ENCODE assay signal across 34 cellular contexts in the genomic region with DNA sequence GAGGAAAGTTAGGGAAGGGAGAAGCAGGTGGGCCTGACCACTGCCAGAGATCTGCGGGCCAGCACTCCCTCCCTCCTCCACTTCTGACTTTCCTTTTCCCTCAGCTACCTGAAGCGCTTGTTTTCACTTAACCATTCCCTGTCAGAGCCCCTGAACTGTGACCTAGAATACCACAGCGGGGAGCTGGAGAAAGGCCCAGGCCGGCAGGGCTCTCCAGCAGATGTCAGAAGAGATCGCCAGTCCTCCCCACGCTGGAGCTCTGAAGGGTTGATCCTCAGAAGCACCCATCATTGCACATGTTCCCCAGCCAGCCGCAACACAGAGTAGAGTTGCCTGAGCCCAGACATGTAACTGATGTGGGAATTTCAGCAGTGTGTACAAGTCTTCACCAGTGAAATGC. TPM values are rescaled to one million over a fixed set of nuclear protein-coding genes. Genes with fewer than 3 reads are reported as not detected.
"Had no signal": no experiment of that assay in that cellular context is flagged by ENCODE, and none has a peak within 500 bp of the region (broad histone marks: within the 10 kb centered on the region; RNA-seq: fewer than 3 reads in every experiment).

No MANE protein-coding gene starts in this region.

- H3K9me3 Mint-ChIP-seq: activated CD4-positive, alpha-beta memory T cell treated with anti-CD3 and anti-CD28 coated beads for 36 hours; activated T-cell treated with anti-CD3 and anti-CD28 coated beads, Interleukin-2, amount 50 U/mL, for 4 hours; activated T-helper 17 cell treated with anti-CD3 and anti-CD28 coated beads, Interleukin-2, amount 50 U/mL, for 72 hours; mesothelial cell of epicardium; T-helper 1 cell treated with Interleukin-12 subunit alpha and Interleukin-12 subunit beta and Interleukin-4 antibody, amounts not matched to agents 30 μg/mL and 1 μg/mL, for 36 hours had no signal

- ATAC-seq: activated CD4-positive, CD25-positive, alpha-beta regulatory T cell treated with anti-CD3 and anti-CD28 coated beads, Interleukin-2, amount 50 U/mL, for 24 hours; activated T-cell treated with anti-CD3 and anti-CD28 coated beads, Interleukin-2, amount 50 U/mL, for 4 hours; activated T-helper 17 cell treated with anti-CD3 and anti-CD28 coated beads, Interleukin-2, amount 50 U/mL, for 72 hours; esophagus mucosa; foreskin keratinocyte; heart right ventricle; left cardiac atrium; pancreas; psoas muscle had no signal

- H3K27ac Mint-ChIP-seq: activated CD4-positive, alpha-beta memory T cell treated with anti-CD3 and anti-CD28 coated beads for 36 hours; activated T-helper 17 cell treated with anti-CD3 and anti-CD28 coated beads, Interleukin-2, amount 50 U/mL, for 72 hours; mesothelial cell of epicardium; T-helper 1 cell treated with Interleukin-12 subunit alpha and Interleukin-12 subunit beta and Interleukin-4 antibody, amounts not matched to agents 30 μg/mL and 1 μg/mL, for 36 hours had no signal

- H3K4me1 Mint-ChIP-seq: activated T-helper 17 cell treated with anti-CD3 and anti-CD28 coated beads, Interleukin-2, amount 50 U/mL, for 72 hours; mesothelial cell of epicardium; naive B cell had no signal

- DNase-seq: activated CD4-positive, alpha-beta memory T cell treated with anti-CD3 and anti-CD28 coated beads for 36 hours; activated CD4-positive, alpha-beta T cell treated with anti-CD3 and anti-CD28 coated beads for 48 hours; activated gamma-delta T cell treated with Interleukin-2 at 50 U/mL for 16 hours; activated naive CD4-positive, alpha-beta T cell treated with anti-CD3 and anti-CD28 coated beads, Interleukin-2, amount 50 U/mL, for 16 hours; activated T-cell treated with anti-CD3 and anti-CD28 coated beads, Interleukin-2, amount 50 U/mL, for 4 hours; amniotic stem cell; caudate nucleus; cortex of kidney; foreskin keratinocyte; heart right ventricle; left cardiac atrium; mammary epithelial cell; naive B cell; nucleus accumbens; pancreas; psoas muscle; stimulated activated CD4-positive, alpha-beta T cell treated with anti-CD3 and anti-CD28 coated beads, Interleukin-15, amount 100 ng/mL, for 24 hours; stimulated activated CD4-positive, alpha-beta T cell treated with anti-CD3 and anti-CD28 coated beads, Interleukin-2, amount 100 ng/mL, for 24 hours; stimulated activated naive CD4-positive, alpha-beta T cell; SW 1271; T-helper 9 cell had no signal

- H3K4me3 Mint-ChIP-seq: activated CD4-positive, alpha-beta memory T cell treated with anti-CD3 and anti-CD28 coated beads for 36 hours; activated T-cell treated with anti-CD3 and anti-CD28 coated beads, Interleukin-2, amount 50 U/mL, for 4 hours; activated T-helper 17 cell treated with anti-CD3 and anti-CD28 coated beads, Interleukin-2, amount 50 U/mL, for 72 hours; mesothelial cell of epicardium; naive B cell; T-helper 1 cell treated with Interleukin-12 subunit alpha and Interleukin-12 subunit beta and Interleukin-4 antibody, amounts not matched to agents 30 μg/mL and 1 μg/mL, for 36 hours had no signal

- H3K36me3 Mint-ChIP-seq: activated CD4-positive, alpha-beta memory T cell treated with anti-CD3 and anti-CD28 coated beads for 36 hours; mesothelial cell of epicardium; naive B cell had no signal

RNA-seq across cellular contexts. Expression of a gene that starts 44.4 kb away (rescaled TPM):
- total RNA-seq: activated CD4-positive, alpha-beta memory T cell treated with anti-CD3 and anti-CD28 coated beads for 36 hours; activated CD8-positive, alpha-beta memory T cell treated with anti-CD3 and anti-CD28 coated beads for 36 hours; activated T-cell treated with anti-CD3 and anti-CD28 coated beads, Interleukin-2, amount 50 U/mL, for 4 hours; activated T-helper 17 cell treated with anti-CD3 and anti-CD28 coated beads, Interleukin-2, amount 50 U/mL, for 72 hours; astrocyte; chondrocyte; esophagus mucosa; foreskin keratinocyte; glomerular endothelial cell; heart right ventricle; left cardiac atrium; liver; mammary epithelial cell; mesothelial cell of epicardium; psoas muscle; smooth muscle cell; suprapubic skin; tibial nerve had no signal
